21 cellular contexts compared by ENCODE assay signal in genomic region chrX:130057209-130057608, GRCh38. TPM values are rescaled to one million over a fixed set of nuclear protein-coding genes. Genes with fewer than 3 reads are reported as not detected.
DNase-seq lines count a peak whose midpoint lies in the region; ATAC-seq, FAIRE-seq and TF ChIP-seq lines count a peak whose summit lies in the region.
"Had no signal": no experiment of that assay in that cellular context is flagged by ENCODE, and none has a peak within 500 bp of the region (broad histone marks: within the 10 kb centered on the region; RNA-seq: fewer than 3 reads in every experiment).

No MANE protein-coding gene starts in this region.

- H3K27me3 ChIP-seq in left ventricle myocardium inferior (ENCODE audit: low read depth) = no peaks in the 10 kb centered on the region
- H3K27me3 ChIP-seq: SJSA1 had no signal

- TF ChIP-seq CTCF in HEK293 (tag by site-specific recombination; IDR thresholded peaks at IDR 0.05) (no peak), nephron progenitor cell (IDR thresholded peaks at IDR 0.05) (no peak), left ventricle myocardium inferior (IDR thresholded peaks at IDR 0.05; ENCODE audit: borderline replicate concordance) (no peak)

- H3K4me1 ChIP-seq in HEK293 (ENCODE audit: control insufficient read depth, insufficient read depth, low read length) (no peaks in the 10 kb centered on the region), left ventricle myocardium inferior (peaks cover 3% of the 10 kb centered on the region)

- DNase-seq in G401 (ENCODE audit: low spot score) (peak; percentile 6), dermis blood vessel endothelial cell (peak; percentile 9), nephron progenitor cell (peak; percentile 15), left ventricle myocardium inferior (no peak), GM12892 (ENCODE audit: insufficient read length) (no peak)
- DNase-seq: Calu3; CD4-positive, alpha-beta memory T cell; EL; HFFc6; NCI-H1105; NCI-H146; NCI-H2029; NCI-H524 treated with DMSO at 0.1 percent for 48 hours; OCI-M1 had no signal

- no peak for TF ChIP-seq POLR2A in GM12892 (IDR thresholded peaks at IDR 0.05; ENCODE audit: low read depth, low read length)

- no peak overlapping the region for H3K27ac ChIP-seq in HEK293 (ENCODE audit: extremely low read depth, low read depth, low read length)
- H3K27ac ChIP-seq in left ventricle myocardium inferior (replicated peaks) = no peak overlapping the region
- H3K27ac ChIP-seq: SJSA1 had no signal

- ATAC-seq in GM19467 (IDR thresholded peaks at IDR 0.05; ENCODE audit: unreplicated experiment) = no peak
- ATAC-seq: Right ventricle myocardium inferior had no signal

- peaks cover 25% of the 10 kb centered on the region for H3K4me1 Mint-ChIP-seq in nephron progenitor cell

- in situ Hi-C loops in G401 (cut with HindIII; ENCODE audit: low sequenced_read_pairs) = no loop called here

- H3K27ac Mint-ChIP-seq in nephron progenitor cell = no peak overlapping the region
- H3K27ac Mint-ChIP-seq: HFFc6, IgD-negative memory B cell had no signal

- H3K4me3 ChIP-seq in HEK293 (ENCODE audit: low read depth, low read length) (no peak overlapping the region), left ventricle myocardium inferior (no peak overlapping the region)
- H3K4me3 ChIP-seq: SJSA1 had no signal

- peaks cover 41% of the 10 kb centered on the region for H3K36me3 Mint-ChIP-seq in nephron progenitor cell (ENCODE audit: low read depth)
- H3K36me3 Mint-ChIP-seq: IgD-negative memory B cell had no signal

- H3K9me3 Mint-ChIP-seq in nephron progenitor cell = peaks cover 47% of the 10 kb centered on the region
- H3K9me3 Mint-ChIP-seq: CD4-positive, alpha-beta memory T cell; HFFc6; IgD-negative memory B cell had no signal

- intact Hi-C loops in left ventricle myocardium inferior (cut with micrococcal nuclease) = no loop called here

- H3K36me3 ChIP-seq in HEK293 (ENCODE audit: control insufficient read depth in 2 of 2, insufficient read depth in 1 of 2, low read length in 2 of 2) = peaks cover 14 to 33% of the 10 kb centered on the region in 2 experiments
- peaks cover 26% of the 10 kb centered on the region for H3K36me3 ChIP-seq in left ventricle myocardium inferior
- H3K36me3 ChIP-seq: SJSA1 had no signal

- no peak overlapping the region for H3K4me3 Mint-ChIP-seq in nephron progenitor cell
- H3K4me3 Mint-ChIP-seq: CD4-positive, alpha-beta memory T cell; HFFc6; IgD-negative memory B cell had no signal

- H3K9me3 ChIP-seq in HEK293 (ENCODE audit: control insufficient read depth, insufficient read depth, low read depth, low read length) = no peaks in the 10 kb centered on the region
- H3K9me3 ChIP-seq in left ventricle myocardium inferior (replicated peaks) = no peaks in the 10 kb centered on the region
- H3K9me3 ChIP-seq: SJSA1 had no signal

- peaks cover 5% of the 10 kb centered on the region for H3K27me3 Mint-ChIP-seq in nephron progenitor cell (ENCODE audit: low read depth, poor library complexity)
- H3K27me3 Mint-ChIP-seq: CD4-positive, alpha-beta memory T cell had no signal

- CTCF ChIA-PET in HEK293 (lab: Yijun Ruan, JAX) = interaction anchor here (0.7 kb wide), 2 partner anchors 10 to 135 kb away, joined by 3 read pairs; no protein-coding TSS in a partner anchor

- FAIRE-seq in GM12892 (lab: Jason Lieb, UNC) = no peak
- FAIRE-seq: GM12891, H54 had no signal

- POLR2A ChIA-PET in HEK293 (lab: Yijun Ruan, JAX) = no interaction called here

TF ChIP-seq in HEK293, 187 proteins besides CTCF, POLR2A, EP300 and RAD21:
- TF ChIP-seq ZNF518A (tag by site-specific recombination; conservative IDR thresholded peaks at IDR 0.05; ENCODE audit: low read depth) (no peak), ZBTB17 (tag by site-specific recombination; IDR thresholded peaks at IDR 0.05) (0 out of 2 replicates have a peak, but pooled peaks have one; percentile 15)

RNA-seq across cellular contexts. Expression of gene ELF4, which starts 53.1 kb away (rescaled TPM):
- 8.4 and 16.1 TPM in 2 replicates for total RNA-seq in G401 (2014; rRNA removed; shearing (Covaris generic))
- 16.2 and 29.2 TPM in 2 replicates for total RNA-seq in dermis blood vessel endothelial cell
- 2.2 TPM for total RNA-seq in left ventricle myocardium inferior
- polyA plus RNA-seq in GM12892 (2012; ENCODE audit: missing spikeins) = 12.9 TPM

Comparison
In these comparisons a context has a peak if more than half of its experiments do, and no peak if none do; other contexts are left out.
1. DNase-seq: peak in G401 (single experiment), dermis blood vessel endothelial cell (single experiment) and nephron progenitor cell (single experiment); none in left ventricle myocardium inferior (single experiment) and GM12892 (single experiment).